ENCODE assay signal across 1 cellular context in the genomic region with DNA sequence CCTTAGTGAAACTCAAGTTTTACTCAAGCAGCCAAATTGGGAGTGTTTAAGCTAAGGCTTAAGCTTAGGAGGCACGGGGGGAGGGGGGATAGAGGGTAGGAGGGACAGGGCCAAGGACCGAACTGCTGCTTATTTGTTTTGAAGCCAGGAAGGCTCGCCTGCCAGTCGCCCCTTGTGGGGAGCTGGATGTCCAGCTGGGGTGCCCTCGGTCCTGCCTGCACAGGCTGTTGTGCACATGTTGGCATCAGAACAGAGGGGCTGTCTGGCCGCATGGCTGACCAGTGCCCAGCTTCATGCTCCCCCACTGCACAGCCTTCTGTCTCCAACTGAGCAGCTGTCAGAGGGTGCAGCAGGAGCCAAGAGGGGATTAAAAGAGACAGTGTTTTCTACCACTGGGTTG.
TF ChIP-seq lines count a peak whose summit lies in the region.

No MANE protein-coding gene starts in this region.

TF ChIP-seq in WTC11, 78 proteins besides CTCF, POLR2A, EP300 and RAD21 (continued from another document):
- TF ChIP-seq ATF6 (CRISPR knock-in tag; IDR thresholded peaks at IDR 0.05) (no peak), CBFB (CRISPR knock-in tag; IDR thresholded peaks at IDR 0.05; ENCODE audit: low read depth) (no peak), NFATC4 (CRISPR knock-in tag; IDR thresholded peaks at IDR 0.05) (no peak), JAZF1 (CRISPR knock-in tag; IDR thresholded peaks at IDR 0.05) (no peak), ZNF423 (CRISPR knock-in tag; IDR thresholded peaks at IDR 0.05) (no peak), E2F5 (CRISPR knock-in tag; IDR thresholded peaks at IDR 0.05) (no peak), ZNF219 (CRISPR knock-in tag; IDR thresholded peaks at IDR 0.05; ENCODE audit: borderline replicate concordance) (no peak), FOXK1 (CRISPR knock-in tag; IDR thresholded peaks at IDR 0.05) (no peak)
- TF ChIP-seq, protein P1, sequence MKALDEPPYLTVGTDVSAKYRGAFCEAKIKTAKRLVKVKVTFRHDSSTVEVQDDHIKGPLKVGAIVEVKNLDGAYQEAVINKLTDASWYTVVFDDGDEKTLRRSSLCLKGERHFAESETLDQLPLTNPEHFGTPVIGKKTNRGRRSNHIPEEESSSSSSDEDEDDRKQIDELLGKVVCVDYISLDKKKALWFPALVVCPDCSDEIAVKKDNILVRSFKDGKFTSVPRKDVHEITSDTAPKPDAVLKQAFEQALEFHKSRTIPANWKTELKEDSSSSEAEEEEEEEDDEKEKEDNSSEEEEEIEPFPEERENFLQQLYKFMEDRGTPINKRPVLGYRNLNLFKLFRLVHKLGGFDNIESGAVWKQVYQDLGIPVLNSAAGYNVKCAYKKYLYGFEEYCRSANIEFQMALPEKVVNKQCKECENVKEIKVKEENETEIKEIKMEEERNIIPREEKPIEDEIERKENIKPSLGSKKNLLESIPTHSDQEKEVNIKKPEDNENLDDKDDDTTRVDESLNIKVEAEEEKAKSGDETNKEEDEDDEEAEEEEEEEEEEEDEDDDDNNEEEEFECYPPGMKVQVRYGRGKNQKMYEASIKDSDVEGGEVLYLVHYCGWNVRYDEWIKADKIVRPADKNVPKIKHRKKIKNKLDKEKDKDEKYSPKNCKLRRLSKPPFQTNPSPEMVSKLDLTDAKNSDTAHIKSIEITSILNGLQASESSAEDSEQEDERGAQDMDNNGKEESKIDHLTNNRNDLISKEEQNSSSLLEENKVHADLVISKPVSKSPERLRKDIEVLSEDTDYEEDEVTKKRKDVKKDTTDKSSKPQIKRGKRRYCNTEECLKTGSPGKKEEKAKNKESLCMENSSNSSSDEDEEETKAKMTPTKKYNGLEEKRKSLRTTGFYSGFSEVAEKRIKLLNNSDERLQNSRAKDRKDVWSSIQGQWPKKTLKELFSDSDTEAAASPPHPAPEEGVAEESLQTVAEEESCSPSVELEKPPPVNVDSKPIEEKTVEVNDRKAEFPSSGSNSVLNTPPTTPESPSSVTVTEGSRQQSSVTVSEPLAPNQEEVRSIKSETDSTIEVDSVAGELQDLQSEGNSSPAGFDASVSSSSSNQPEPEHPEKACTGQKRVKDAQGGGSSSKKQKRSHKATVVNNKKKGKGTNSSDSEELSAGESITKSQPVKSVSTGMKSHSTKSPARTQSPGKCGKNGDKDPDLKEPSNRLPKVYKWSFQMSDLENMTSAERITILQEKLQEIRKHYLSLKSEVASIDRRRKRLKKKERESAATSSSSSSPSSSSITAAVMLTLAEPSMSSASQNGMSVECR (CRISPR knock-in tag; IDR thresholded peaks at IDR 0.05; ENCODE audit: borderline replicate concordance) = no peak
- TF ChIP-seq, protein P2, sequence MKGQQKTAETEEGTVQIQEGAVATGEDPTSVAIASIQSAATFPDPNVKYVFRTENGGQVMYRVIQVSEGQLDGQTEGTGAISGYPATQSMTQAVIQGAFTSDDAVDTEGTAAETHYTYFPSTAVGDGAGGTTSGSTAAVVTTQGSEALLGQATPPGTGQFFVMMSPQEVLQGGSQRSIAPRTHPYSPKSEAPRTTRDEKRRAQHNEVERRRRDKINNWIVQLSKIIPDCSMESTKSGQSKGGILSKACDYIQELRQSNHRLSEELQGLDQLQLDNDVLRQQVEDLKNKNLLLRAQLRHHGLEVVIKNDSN (CRISPR knock-in tag; IDR thresholded peaks at IDR 0.05) = no peak
TF ChIP-seq in WTC11: peak in this region for 0.
